ENCODE assay signal across 8 cellular contexts in the genomic region with DNA sequence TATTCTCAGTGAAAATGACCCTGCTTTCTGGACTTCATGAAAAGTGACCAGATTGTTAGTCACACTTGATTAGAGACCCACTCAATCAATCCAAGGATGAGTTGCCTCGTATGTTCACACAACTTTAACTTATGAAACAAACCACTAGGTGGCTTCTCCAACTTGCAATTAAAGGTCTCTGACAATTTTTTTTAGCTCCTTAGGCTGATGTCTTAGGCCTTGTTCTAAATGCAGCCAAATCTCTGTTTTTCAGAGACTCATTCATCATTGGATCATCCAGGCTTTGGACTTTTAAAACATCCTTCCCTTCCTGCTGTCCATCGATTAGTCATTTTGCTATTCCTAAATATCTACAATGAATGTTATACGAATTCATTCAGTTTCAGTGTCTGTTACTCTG.
DNase-seq lines count a peak whose midpoint lies in the region; ATAC-seq, FAIRE-seq and TF ChIP-seq lines count a peak whose summit lies in the region.

No MANE protein-coding gene starts in this region.

- TF ChIP-seq CTCF in H1 (IDR thresholded peaks at IDR 0.05; ENCODE audit: control extremely low read depth in 1 of 3, insufficient read depth in 1 of 3, low read depth in 1 of 3, low read length in 3 of 3) (peak in 2 of 3 experiments; percentile 52 to 59; a peak in 2 of 4 replicates), osteoblast (IDR thresholded peaks at IDR 0.05; ENCODE audit: extremely low read depth, low read depth, low read length) (peak; percentile 63)

- H2AFZ ChIP-seq in H1 (ENCODE audit: low read length) (no peak overlapping the region), osteoblast (ENCODE audit: low read length) (no peak overlapping the region)

- POLR2A ChIA-PET in H1 (lab: Charles Lee; ENCODE audit: partially characterized antibody): interaction anchor here (1.1 to 1.4 kb wide), 2 partner anchors 62 to 73 kb away, joined by 3 read pairs; no protein-coding TSS in a partner anchor

- no peak for TF ChIP-seq EP300 in H1 (IDR thresholded peaks at IDR 0.05; ENCODE audit: borderline replicate concordance in 1 of 2, low read depth in 2 of 2, low read length in 2 of 2)

- no peak overlapping the region for H3K18ac ChIP-seq in H1 (ENCODE audit: extremely low read depth, low read length)

- CTCF ChIA-PET in H1 (lab: Charles Lee; ENCODE audit: partially characterized antibody): interaction anchor here (0.5 to 7.2 kb wide), 18 partner anchors 11 to 88 kb away, joined by 3 to 47 read pairs (median 4); no protein-coding TSS in a partner anchor

- no peak overlapping the region for H2BK5ac ChIP-seq in H1 (ENCODE audit: low read depth, low read length)

- H3K9ac ChIP-seq in H1 (replicated peaks in 1 of 4; ENCODE audit: extremely low read depth in 1 of 4, low read depth in 3 of 4, low read length in 3 of 4): no peak overlapping the region

- H3K4me3 ChIP-seq in H1 (ENCODE audit: extremely low read depth in 1 of 4, insufficient read depth in 2 of 4, low read depth in 3 of 4, low read length in 4 of 4) (no peak overlapping the region), osteoblast (ENCODE audit: insufficient read depth, low read length) (no peak overlapping the region)

- H3K27ac ChIP-seq in H1 (ENCODE audit: low read depth, low read length) (no peak overlapping the region), osteoblast (ENCODE audit: low read depth, low read length) (no peak overlapping the region)

- no peaks in the 10 kb centered on the region for H3K23me2 ChIP-seq in H1 (ENCODE audit: low read depth, low read length)

- H3K56ac ChIP-seq in H1 (replicated peaks; ENCODE audit: insufficient read length, low read depth, low read length): no peak overlapping the region

- no peak overlapping the region for H3K14ac ChIP-seq in H1 (ENCODE audit: insufficient read length)

- H4K20me1 ChIP-seq in H1 (replicated peaks in 1 of 2; ENCODE audit: control insufficient read depth in 1 of 2, insufficient read depth in 2 of 2, low read length in 2 of 2) (peaks cover 1% of the 10 kb centered on the region in 2 experiments), osteoblast (ENCODE audit: insufficient read depth, low read length) (no peaks in the 10 kb centered on the region)

- no peaks in the 10 kb centered on the region for H3K4me1 ChIP-seq in H1 (replicated peaks in 1 of 4; ENCODE audit: control insufficient read depth in 3 of 4, insufficient read depth in 4 of 4, low read length in 3 of 4)
- no peaks in the 10 kb centered on the region for H3K4me1 ChIP-seq in osteoblast (ENCODE audit: insufficient read depth, low read length)

- H3K4me2 ChIP-seq in H1 (ENCODE audit: insufficient read depth in 1 of 2, low read depth in 2 of 2, low read length in 2 of 2): no peak overlapping the region
- no peak overlapping the region for H3K4me2 ChIP-seq in osteoblast (ENCODE audit: insufficient read depth, low read length)

- no peak overlapping the region for H4K91ac ChIP-seq in H1 (replicated peaks; ENCODE audit: insufficient read length, low read length)

- peak; percentile 51 to 55 for TF ChIP-seq RAD21 in H1 (IDR thresholded peaks at IDR 0.05 in 1 of 2, conservative IDR thresholded peaks at IDR 0.05 in 1 of 2; ENCODE audit: low read depth in 2 of 2, low read length in 2 of 2)

- H3K79me2 ChIP-seq in H1 (ENCODE audit: control insufficient read depth in 1 of 2, insufficient read depth in 2 of 2, low read length in 2 of 2) (peaks cover 0 to 6% of the 10 kb centered on the region in 2 experiments; a peak in 1 of 4 replicates), osteoblast (ENCODE audit: insufficient read depth, low read length) (no peaks in the 10 kb centered on the region)

- no peak overlapping the region for H2BK12ac ChIP-seq in H1 (ENCODE audit: low read depth, low read length)

- peak; percentile 70 for DNase-seq in DMS53 (lab: John Stamatoyannopoulos, UW)
- peak; percentile 31 for DNase-seq in NOMO-1 treated with DMSO at 0.1 percent for 48 hours (lab: John Stamatoyannopoulos, UW; ENCODE audit: unreplicated experiment)
- no peak for DNase-seq in H1 (ENCODE audit: low read depth in 1 of 2, low spot score in 2 of 2)
- peak; percentile 58 for DNase-seq in osteoblast (ENCODE audit: insufficient read length, low spot score, missing footprints)
- no peak for DNase-seq in GOT3 (lab: John Stamatoyannopoulos, UW)
- no peak for DNase-seq in DMS79 treated with DMSO at 0.1 percent for 48 hours (lab: John Stamatoyannopoulos, UW)

- H3K9me3 ChIP-seq in H1 (ENCODE audit: insufficient read depth in 2 of 2, low read depth in 1 of 2, low read length in 1 of 2) (no peaks in the 10 kb centered on the region), osteoblast (ENCODE audit: low read depth, low read length) (no peaks in the 10 kb centered on the region)

- H3K36me3 ChIP-seq in H1 (ENCODE audit: control insufficient read depth in 2 of 4, insufficient read depth in 4 of 4, low read length in 3 of 4) (peaks cover 0 to 8% (median 3%) of the 10 kb centered on the region in 4 experiments; a peak in 3 of 8 replicates), osteoblast (ENCODE audit: insufficient read depth, low read length) (no peaks in the 10 kb centered on the region)

- H3K4ac ChIP-seq in H1 (replicated peaks; ENCODE audit: insufficient read length, low read depth, low read length): no peak overlapping the region

- no peak overlapping the region for H2BK120ac ChIP-seq in H1 (replicated peaks; ENCODE audit: low read depth, low read length)

- H2BK20ac ChIP-seq in H1 (ENCODE audit: low read length): no peak overlapping the region

- H2AK5ac ChIP-seq in H1 (ENCODE audit: low read depth, low read length): no peak overlapping the region

- no peak overlapping the region for H3K23ac ChIP-seq in H1 (ENCODE audit: insufficient read length)

- no peak for TF ChIP-seq POLR2A in H1 (IDR thresholded peaks at IDR 0.05; ENCODE audit: control extremely low read depth in 1 of 2, low read depth in 2 of 2, low read length in 2 of 2)

- no peaks in the 10 kb centered on the region for H3K79me1 ChIP-seq in H1 (ENCODE audit: low read depth, low read length)

- no peak overlapping the region for H4K8ac ChIP-seq in H1 (ENCODE audit: extremely low read depth, insufficient read depth, low read length)

- H4K5ac ChIP-seq in H1 (ENCODE audit: insufficient read length, low read depth, low read length): no peak overlapping the region

- H2BK15ac ChIP-seq in H1 (ENCODE audit: low read length): no peak overlapping the region

- WGBS in H1 (ENCODE audit: extremely low coverage in 1 of 2, insufficient coverage in 1 of 2, insufficient read length in 1 of 2, insufficient replicate concordance in 2 of 2, low coverage in 1 of 2, low lambda C conversion rate in 2 of 2, missing lambda C conversion rate in 1 of 2), 2 experiments: 80% methylated on average over 3 of the region's 3 CpGs; no CpG with 5 or more reads in 1 of the 2 experiments

- H3K27me3 ChIP-seq in H1 (replicated peaks in 1 of 4; ENCODE audit: control insufficient read depth in 3 of 4, extremely low read depth in 1 of 4, insufficient read depth in 3 of 4, low read length in 3 of 4) (no peaks in the 10 kb centered on the region), osteoblast (ENCODE audit: insufficient read depth, low read length) (peaks cover 8% of the 10 kb centered on the region)

- ATAC-seq in GM19023 (IDR thresholded peaks at IDR 0.05; ENCODE audit: unreplicated experiment) (peak; percentile 78), HG03060 (IDR thresholded peaks at IDR 0.05; ENCODE audit: low read depth, unreplicated experiment) (peak; percentile 91)

- peak; percentile 63 for FAIRE-seq in H1 (lab: Jason Lieb, UNC)

TF ChIP-seq in H1, 55 proteins besides CTCF, POLR2A, EP300 and RAD21:
- TF ChIP-seq GABPA (IDR thresholded peaks at IDR 0.05; ENCODE audit: borderline replicate concordance, insufficient read depth, low read length) (no peak), RNF2 (IDR thresholded peaks at IDR 0.05; ENCODE audit: borderline replicate concordance, low read depth, low read length, missing control alignments, poor library complexity, severe bottlenecking) (no peak), FOSL1 (IDR thresholded peaks at IDR 0.05; ENCODE audit: insufficient read depth, low read depth, low read length) (no peak), ASH2L (IDR thresholded peaks at IDR 0.05; ENCODE audit: low read length) (no peak), YY1 (IDR thresholded peaks at IDR 0.05; ENCODE audit: low read depth, low read length) (no peak), SP2 (IDR thresholded peaks at IDR 0.05; ENCODE audit: low read length) (no peak), CBX5 (IDR thresholded peaks at IDR 0.05; ENCODE audit: low read depth, low read length) (no peak), TCF12 (IDR thresholded peaks at IDR 0.05; ENCODE audit: low read depth, low read length) (no peak), PHF8 (conservative IDR thresholded peaks at IDR 0.05; ENCODE audit: low read depth, low read length) (no peak), TAF7 (optimal IDR thresholded peaks at IDR 0.05; ENCODE audit: borderline replicate concordance, low read depth, low read length) (no peak), RXRA (IDR thresholded peaks at IDR 0.05; ENCODE audit: insufficient read depth, low read depth, low read length) (no peak), CBX8 (IDR thresholded peaks at IDR 0.05; ENCODE audit: borderline replicate concordance, low read depth, low read length) (no peak), E2F6 (IDR thresholded peaks at IDR 0.05) (no peak), KDM1A (IDR thresholded peaks at IDR 0.05; ENCODE audit: borderline replicate concordance, low read length) (no peak), KDM4A (IDR thresholded peaks at IDR 0.05; ENCODE audit: low read depth, low read length, severe bottlenecking) (no peak), MAFK (IDR thresholded peaks at IDR 0.05; ENCODE audit: low read depth, low read length) (no peak)
- TF ChIP-seq, protein P1, sequence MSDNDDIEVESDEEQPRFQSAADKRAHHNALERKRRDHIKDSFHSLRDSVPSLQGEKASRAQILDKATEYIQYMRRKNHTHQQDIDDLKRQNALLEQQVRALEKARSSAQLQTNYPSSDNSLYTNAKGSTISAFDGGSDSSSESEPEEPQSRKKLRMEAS (IDR thresholded peaks at IDR 0.05): no peak

Comparison
In these comparisons a context has a peak if more than half of its experiments do, and no peak if none do; other contexts are left out.
1. DNase-seq: peak in DMS53 (single experiment), NOMO-1 treated with DMSO at 0.1 percent for 48 hours (single experiment) and osteoblast (single experiment); none in H1 (0 of 2), GOT3 (single experiment) and DMS79 treated with DMSO at 0.1 percent for 48 hours (single experiment).